Comparison of ENCODE assay signal across 11 cellular contexts in the genomic region with DNA sequence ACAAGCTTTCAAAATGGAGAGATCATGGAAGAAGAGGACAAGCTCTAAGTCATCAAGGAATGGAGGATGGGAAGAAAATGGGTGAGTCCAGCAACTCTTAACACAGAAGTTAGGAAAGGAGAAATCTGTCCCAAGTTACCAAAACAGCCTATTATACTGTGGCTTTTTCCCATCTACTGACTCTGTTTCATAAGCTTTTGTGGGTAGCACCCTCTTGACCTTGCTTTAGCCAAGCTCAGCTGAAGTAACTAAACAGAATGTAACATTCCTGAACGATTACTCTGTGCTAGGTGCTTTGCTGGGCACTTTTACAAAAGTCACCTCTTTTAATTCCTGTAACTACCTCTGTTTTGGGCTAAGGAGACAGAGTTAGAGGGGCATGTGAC. TPM values are rescaled to one million over a fixed set of nuclear protein-coding genes. Genes with fewer than 3 reads are reported as not detected.
DNase-seq lines count a peak whose midpoint lies in the region; ATAC-seq, FAIRE-seq and TF ChIP-seq lines count a peak whose summit lies in the region.
"Had no signal": no experiment of that assay in that cellular context is flagged by ENCODE, and none has a peak within 500 bp of the region (broad histone marks: within the 10 kb centered on the region; RNA-seq: fewer than 3 reads in every experiment).

No MANE protein-coding gene starts in this region.

- H3K27me3 Mint-ChIP-seq in activated naive CD8-positive, alpha-beta T cell treated with anti-CD3 and anti-CD28 coated beads for 36 hours: peaks cover 3% of the 10 kb centered on the region

- 6% methylated on average over 1 of the region's 1 CpG for WGBS in A549 (ENCODE audit: missing lambda C conversion rate)

- TF ChIP-seq CTCF in A549 (IDR thresholded peaks at IDR 0.05) (no peak), foreskin fibroblast (IDR thresholded peaks at IDR 0.05; ENCODE audit: low read depth, low read length) (no peak), gastrocnemius medialis (IDR thresholded peaks at IDR 0.05 in 4 of 5, conservative IDR thresholded peaks at IDR 0.05 in 1 of 5) (no peak)

- no peak overlapping the region for H3K27ac Mint-ChIP-seq in activated naive CD8-positive, alpha-beta T cell treated with anti-CD3 and anti-CD28 coated beads for 36 hours

- TF ChIP-seq EP300 in A549 (IDR thresholded peaks at IDR 0.05): no peak

- POLR2A ChIA-PET in A549 (lab: Yijun Ruan, JAX): no interaction called here

- no peak overlapping the region for H3K4me3 ChIP-seq in A549
- H3K4me3 ChIP-seq in foreskin fibroblast (ENCODE audit: low read depth in 1 of 2, low read length in 2 of 2): no peak overlapping the region
- no peak overlapping the region for H3K4me3 ChIP-seq in gastrocnemius medialis

- ATAC-seq in A549 (peak in 1 of 2 experiments; percentile 64; a peak in 3 of 6 replicates), HG02571 (IDR thresholded peaks at IDR 0.05; ENCODE audit: unreplicated experiment) (no peak), gastrocnemius medialis (no peak)
- ATAC-seq: left cardiac atrium had no signal

- no peaks in the 10 kb centered on the region for H3K27me3 ChIP-seq in gastrocnemius medialis
- H3K27me3 ChIP-seq: BE2C had no signal

- H3K36me3 Mint-ChIP-seq in activated naive CD8-positive, alpha-beta T cell treated with anti-CD3 and anti-CD28 coated beads for 36 hours: peaks cover 2% of the 10 kb centered on the region

- no peak for TF ChIP-seq RAD21 in A549 (conservative IDR thresholded peaks at IDR 0.05 in 1 of 2, IDR thresholded peaks at IDR 0.05 in 1 of 2)

- intact Hi-C loops in gastrocnemius medialis (cut with DNase I; ENCODE audit: low total_unique reads): loop anchor here (10.0 kb wide), 1 partner anchor 157 kb away; no protein-coding TSS in a partner anchor

- H3K27ac ChIP-seq in A549 (peak overlapping the region in 1 of 2 experiments; percentile 70; a peak in 2 of 6 replicates), gastrocnemius medialis (no peak overlapping the region)

- DNase-seq in A549 (ENCODE audit: low read depth in 1 of 2, low spot score in 1 of 2) (no peak), GM19239 (ENCODE audit: insufficient read length, low spot score) (no peak), RPMI8226 (peak; percentile 35), foreskin fibroblast (peak; percentile 37 to 55), DMS79 treated with DMSO at 0.1 percent for 48 hours (lab: John Stamatoyannopoulos, UW) (no peak), gastrocnemius medialis (no peak)
- no peak for DNase-seq in activated naive CD8-positive, alpha-beta T cell treated with anti-CD3 and anti-CD28 coated beads for 36 hours
- DNase-seq: BE2C, left cardiac atrium had no signal

- CTCF ChIA-PET in A549 (lab: Yijun Ruan, JAX): interaction anchor here (0.8 to 2.1 kb wide), 3 partner anchors 98 to 157 kb away, joined by 3 to 10 read pairs (median 4); no protein-coding TSS in a partner anchor

- FAIRE-seq in A549 (lab: Jason Lieb, UNC) (no peak), GM19239 (lab: Jason Lieb, UNC) (peak; percentile 91)

- peak overlapping the region; percentile 38; the same call in 2 of the 3 replicates for H3K4me2 ChIP-seq in A549

- no peaks in the 10 kb centered on the region for H3K9me3 Mint-ChIP-seq in activated naive CD8-positive, alpha-beta T cell treated with anti-CD3 and anti-CD28 coated beads for 36 hours
- H3K9me3 Mint-ChIP-seq: neural crest cell had no signal

- no peak for TF ChIP-seq POLR2A in A549 (IDR thresholded peaks at IDR 0.05; ENCODE audit: low read length)
- TF ChIP-seq POLR2A in gastrocnemius medialis (IDR thresholded peaks at IDR 0.05): no peak

- H3K36me3 ChIP-seq in gastrocnemius medialis: no peaks in the 10 kb centered on the region
- H3K36me3 ChIP-seq: BE2C had no signal

- H3K4me3 Mint-ChIP-seq in activated naive CD8-positive, alpha-beta T cell treated with anti-CD3 and anti-CD28 coated beads for 36 hours: no peak overlapping the region
- H3K4me3 Mint-ChIP-seq: neural crest cell had no signal

- in situ Hi-C loops in gastrocnemius medialis (cut with MboI; ENCODE audit: low sequenced_read_pairs in 4 of 4): no loop called here

- peaks cover 4% of the 10 kb centered on the region for H3K4me1 Mint-ChIP-seq in activated naive CD8-positive, alpha-beta T cell treated with anti-CD3 and anti-CD28 coated beads for 36 hours
- H3K4me1 Mint-ChIP-seq: neural crest cell had no signal

- peaks cover 30% of the 10 kb centered on the region for H3K4me1 ChIP-seq in A549
- H3K4me1 ChIP-seq in gastrocnemius medialis: no peaks in the 10 kb centered on the region
- H3K4me1 ChIP-seq: BE2C had no signal

- H3K9me3 ChIP-seq in A549: no peaks in the 10 kb centered on the region
- no peaks in the 10 kb centered on the region for H3K9me3 ChIP-seq in gastrocnemius medialis
- H3K9me3 ChIP-seq: BE2C had no signal

TF ChIP-seq in A549, 52 proteins besides CTCF, POLR2A, EP300 and RAD21:
- TF ChIP-seq FOSB (CRISPR knock-in tag; IDR thresholded peaks at IDR 0.05) (no peak), MAFK (IDR thresholded peaks at IDR 0.05; ENCODE audit: partially characterized antibody) (no peak), MAZ (IDR thresholded peaks at IDR 0.05; ENCODE audit: borderline replicate concordance, low read depth, low read length) (no peak), ZC3H11A (IDR thresholded peaks at IDR 0.05) (no peak), CEBPB (IDR thresholded peaks at IDR 0.05) (no peak)
- TF ChIP-seq, protein P1, sequence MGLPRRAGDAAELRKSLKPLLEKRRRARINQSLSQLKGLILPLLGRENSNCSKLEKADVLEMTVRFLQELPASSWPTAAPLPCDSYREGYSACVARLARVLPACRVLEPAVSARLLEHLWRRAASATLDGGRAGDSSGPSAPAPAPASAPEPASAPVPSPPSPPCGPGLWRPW (IDR thresholded peaks at IDR 0.05): no peak
- TF ChIP-seq, protein P2, sequence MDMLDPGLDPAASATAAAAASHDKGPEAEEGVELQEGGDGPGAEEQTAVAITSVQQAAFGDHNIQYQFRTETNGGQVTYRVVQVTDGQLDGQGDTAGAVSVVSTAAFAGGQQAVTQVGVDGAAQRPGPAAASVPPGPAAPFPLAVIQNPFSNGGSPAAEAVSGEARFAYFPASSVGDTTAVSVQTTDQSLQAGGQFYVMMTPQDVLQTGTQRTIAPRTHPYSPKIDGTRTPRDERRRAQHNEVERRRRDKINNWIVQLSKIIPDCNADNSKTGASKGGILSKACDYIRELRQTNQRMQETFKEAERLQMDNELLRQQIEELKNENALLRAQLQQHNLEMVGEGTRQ (IDR thresholded peaks at IDR 0.05): no peak
- TF ChIP-seq, protein P3, sequence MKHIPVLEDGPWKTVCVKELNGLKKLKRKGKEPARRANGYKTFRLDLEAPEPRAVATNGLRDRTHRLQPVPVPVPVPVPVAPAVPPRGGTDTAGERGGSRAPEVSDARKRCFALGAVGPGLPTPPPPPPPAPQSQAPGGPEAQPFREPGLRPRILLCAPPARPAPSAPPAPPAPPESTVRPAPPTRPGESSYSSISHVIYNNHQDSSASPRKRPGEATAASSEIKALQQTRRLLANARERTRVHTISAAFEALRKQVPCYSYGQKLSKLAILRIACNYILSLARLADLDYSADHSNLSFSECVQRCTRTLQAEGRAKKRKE (CRISPR knock-in tag; IDR thresholded peaks at IDR 0.05; ENCODE audit: low read depth): no peak
- TF ChIP-seq, protein P4, sequence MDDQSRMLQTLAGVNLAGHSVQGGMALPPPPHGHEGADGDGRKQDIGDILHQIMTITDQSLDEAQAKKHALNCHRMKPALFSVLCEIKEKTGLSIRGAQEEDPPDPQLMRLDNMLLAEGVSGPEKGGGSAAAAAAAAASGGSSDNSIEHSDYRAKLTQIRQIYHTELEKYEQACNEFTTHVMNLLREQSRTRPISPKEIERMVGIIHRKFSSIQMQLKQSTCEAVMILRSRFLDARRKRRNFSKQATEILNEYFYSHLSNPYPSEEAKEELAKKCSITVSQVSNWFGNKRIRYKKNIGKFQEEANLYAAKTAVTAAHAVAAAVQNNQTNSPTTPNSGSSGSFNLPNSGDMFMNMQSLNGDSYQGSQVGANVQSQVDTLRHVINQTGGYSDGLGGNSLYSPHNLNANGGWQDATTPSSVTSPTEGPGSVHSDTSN (IDR thresholded peaks at IDR 0.05): no peak

RNA-seq across cellular contexts. Expression of a gene that starts 54.8 kb away (rescaled TPM):
- polyA plus RNA-seq in A549 (2011; rRNA removed): 10.1 and 11.6 TPM in 2 replicates
- polyA plus RNA-seq in A549 (2012; cell fraction: cytosol; rRNA removed): 6.4 and 7.6 TPM in 2 replicates
- polyA plus RNA-seq in A549 (2012; cell fraction: nucleus; rRNA removed): 6.1 and 8.0 TPM in 2 replicates
- polyA plus RNA-seq in A549 (2017; fragmentation: RNase III; extraction: RNeasy Plus Mini Kit Qiagen cat#74134 plus additional on column Dnase treatment): 9.4 to 10.1 TPM (median 10.1 TPM) in 3 replicates
- polyA minus RNA-seq in A549 (2011; rRNA and poly(A)+ RNA removed): 3.6 and 4.1 TPM in 2 replicates
- total RNA-seq in gastrocnemius medialis: under 1 TPM in 3 of 4 donors, not detected in 1; 0.13 to 0.51 (median 0.47) TPM
- total RNA-seq in activated naive CD8-positive, alpha-beta T cell treated with anti-CD3 and anti-CD28 coated beads for 36 hours: under 1 TPM; 0.70 to 0.90 TPM

Comparison
In these comparisons a context has a peak if more than half of its experiments do, and no peak if none do; other contexts are left out.
1. DNase-seq: peak in RPMI8226 (single experiment) and foreskin fibroblast (2 of 2); none in A549 (0 of 2), GM19239 (single experiment), DMS79 treated with DMSO at 0.1 percent for 48 hours (single experiment), gastrocnemius medialis (0 of 2) and activated naive CD8-positive, alpha-beta T cell treated with anti-CD3 and anti-CD28 coated beads for 36 hours (single experiment).